In the genomic region with DNA sequence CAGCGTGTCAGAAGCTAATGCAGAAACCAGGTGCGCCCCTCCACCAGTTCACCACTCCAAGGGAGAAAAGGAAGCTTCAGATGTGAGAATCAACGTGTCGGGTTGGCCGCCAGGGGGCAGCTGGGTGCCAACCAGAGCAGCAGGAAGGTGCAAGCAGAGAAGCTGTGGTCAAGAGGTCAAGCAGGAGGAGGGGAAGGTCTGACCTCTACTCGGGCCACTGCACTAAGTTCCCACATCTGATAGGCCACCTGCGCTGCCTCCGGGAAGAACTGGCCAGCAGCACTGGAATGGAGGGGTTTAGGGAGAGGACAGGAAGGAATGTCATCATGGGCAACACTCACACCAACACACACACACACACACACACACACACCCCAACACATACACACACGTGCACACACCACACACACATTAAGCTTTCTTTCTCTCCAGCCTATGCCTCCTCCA, we compare ENCODE assay signal across 1 cellular context.
TF ChIP-seq lines count a peak whose summit lies in the region.

No MANE protein-coding gene starts in this region.

TF ChIP-seq in HEK293, 187 proteins besides CTCF, POLR2A, EP300 and RAD21 (continued from another document and continues in another):
- TF ChIP-seq, protein P1, sequence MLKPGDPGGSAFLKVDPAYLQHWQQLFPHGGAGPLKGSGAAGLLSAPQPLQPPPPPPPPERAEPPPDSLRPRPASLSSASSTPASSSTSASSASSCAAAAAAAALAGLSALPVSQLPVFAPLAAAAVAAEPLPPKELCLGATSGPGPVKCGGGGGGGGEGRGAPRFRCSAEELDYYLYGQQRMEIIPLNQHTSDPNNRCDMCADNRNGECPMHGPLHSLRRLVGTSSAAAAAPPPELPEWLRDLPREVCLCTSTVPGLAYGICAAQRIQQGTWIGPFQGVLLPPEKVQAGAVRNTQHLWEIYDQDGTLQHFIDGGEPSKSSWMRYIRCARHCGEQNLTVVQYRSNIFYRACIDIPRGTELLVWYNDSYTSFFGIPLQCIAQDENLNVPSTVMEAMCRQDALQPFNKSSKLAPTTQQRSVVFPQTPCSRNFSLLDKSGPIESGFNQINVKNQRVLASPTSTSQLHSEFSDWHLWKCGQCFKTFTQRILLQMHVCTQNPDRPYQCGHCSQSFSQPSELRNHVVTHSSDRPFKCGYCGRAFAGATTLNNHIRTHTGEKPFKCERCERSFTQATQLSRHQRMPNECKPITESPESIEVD (tag by site-specific recombination; IDR thresholded peaks at IDR 0.05): no peak
- TF ChIP-seq ZNF140 (tag by site-specific recombination; IDR thresholded peaks at IDR 0.05) (no peak), ZNF133 (tag by site-specific recombination; IDR thresholded peaks at IDR 0.05) (no peak), ZXDB (tag by site-specific recombination; IDR thresholded peaks at IDR 0.05) (no peak), SP3 (tag by site-specific recombination; IDR thresholded peaks at IDR 0.05) (no peak), ZNF366 (tag by site-specific recombination; conservative IDR thresholded peaks at IDR 0.05) (peak; percentile 47; the same call in 1 of the 2 replicates), SCRT1 (tag by site-specific recombination; IDR thresholded peaks at IDR 0.05; ENCODE audit: borderline replicate concordance) (no peak), ZNF132 (tag by site-specific recombination; IDR thresholded peaks at IDR 0.05; ENCODE audit: borderline replicate concordance) (no peak), ZNF626 (tag by site-specific recombination; IDR thresholded peaks at IDR 0.05) (no peak), BCL11A (tag by site-specific recombination; IDR thresholded peaks at IDR 0.05; ENCODE audit: low read depth) (peak; percentile 89), ZNF19 (tag by site-specific recombination; IDR thresholded peaks at IDR 0.05; ENCODE audit: low read depth) (no peak), ZNF623 (tag by site-specific recombination; IDR thresholded peaks at IDR 0.05) (no peak), SCRT2 (tag by site-specific recombination; IDR thresholded peaks at IDR 0.05) (no peak), ZNF48 (tag by site-specific recombination; IDR thresholded peaks at IDR 0.05) (no peak), ZNF416 (tag by site-specific recombination; IDR thresholded peaks at IDR 0.05) (no peak), MEIS1 (CRISPR knock-in tag; IDR thresholded peaks at IDR 0.05; ENCODE audit: borderline replicate concordance) (no peak), ZNF571 (tag by site-specific recombination; IDR thresholded peaks at IDR 0.05) (no peak), ZNF16 (tag by site-specific recombination; IDR thresholded peaks at IDR 0.05; ENCODE audit: low read depth) (no peak), BCL11B (tag by site-specific recombination; IDR thresholded peaks at IDR 0.05; ENCODE audit: low read depth) (peak; percentile 94), ZNF184 (tag by site-specific recombination; IDR thresholded peaks at IDR 0.05) (no peak), ZNF239 (tag by site-specific recombination; IDR thresholded peaks at IDR 0.05) (no peak), ZNF214 (tag by site-specific recombination; IDR thresholded peaks at IDR 0.05; ENCODE audit: borderline replicate concordance) (no peak), ZNF560 (tag by site-specific recombination; IDR thresholded peaks at IDR 0.05; ENCODE audit: borderline replicate concordance) (no peak), ZNF654 (tag by site-specific recombination; IDR thresholded peaks at IDR 0.05; ENCODE audit: low read depth) (peak; percentile 44), ZNF37A (tag by site-specific recombination; IDR thresholded peaks at IDR 0.05) (no peak)
- TF ChIP-seq, protein P2, sequence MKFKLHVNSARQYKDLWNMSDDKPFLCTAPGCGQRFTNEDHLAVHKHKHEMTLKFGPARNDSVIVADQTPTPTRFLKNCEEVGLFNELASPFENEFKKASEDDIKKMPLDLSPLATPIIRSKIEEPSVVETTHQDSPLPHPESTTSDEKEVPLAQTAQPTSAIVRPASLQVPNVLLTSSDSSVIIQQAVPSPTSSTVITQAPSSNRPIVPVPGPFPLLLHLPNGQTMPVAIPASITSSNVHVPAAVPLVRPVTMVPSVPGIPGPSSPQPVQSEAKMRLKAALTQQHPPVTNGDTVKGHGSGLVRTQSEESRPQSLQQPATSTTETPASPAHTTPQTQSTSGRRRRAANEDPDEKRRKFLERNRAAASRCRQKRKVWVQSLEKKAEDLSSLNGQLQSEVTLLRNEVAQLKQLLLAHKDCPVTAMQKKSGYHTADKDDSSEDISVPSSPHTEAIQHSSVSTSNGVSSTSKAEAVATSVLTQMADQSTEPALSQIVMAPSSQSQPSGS (tag by site-specific recombination; IDR thresholded peaks at IDR 0.05; ENCODE audit: low read depth): no peak
- TF ChIP-seq, protein P3, sequence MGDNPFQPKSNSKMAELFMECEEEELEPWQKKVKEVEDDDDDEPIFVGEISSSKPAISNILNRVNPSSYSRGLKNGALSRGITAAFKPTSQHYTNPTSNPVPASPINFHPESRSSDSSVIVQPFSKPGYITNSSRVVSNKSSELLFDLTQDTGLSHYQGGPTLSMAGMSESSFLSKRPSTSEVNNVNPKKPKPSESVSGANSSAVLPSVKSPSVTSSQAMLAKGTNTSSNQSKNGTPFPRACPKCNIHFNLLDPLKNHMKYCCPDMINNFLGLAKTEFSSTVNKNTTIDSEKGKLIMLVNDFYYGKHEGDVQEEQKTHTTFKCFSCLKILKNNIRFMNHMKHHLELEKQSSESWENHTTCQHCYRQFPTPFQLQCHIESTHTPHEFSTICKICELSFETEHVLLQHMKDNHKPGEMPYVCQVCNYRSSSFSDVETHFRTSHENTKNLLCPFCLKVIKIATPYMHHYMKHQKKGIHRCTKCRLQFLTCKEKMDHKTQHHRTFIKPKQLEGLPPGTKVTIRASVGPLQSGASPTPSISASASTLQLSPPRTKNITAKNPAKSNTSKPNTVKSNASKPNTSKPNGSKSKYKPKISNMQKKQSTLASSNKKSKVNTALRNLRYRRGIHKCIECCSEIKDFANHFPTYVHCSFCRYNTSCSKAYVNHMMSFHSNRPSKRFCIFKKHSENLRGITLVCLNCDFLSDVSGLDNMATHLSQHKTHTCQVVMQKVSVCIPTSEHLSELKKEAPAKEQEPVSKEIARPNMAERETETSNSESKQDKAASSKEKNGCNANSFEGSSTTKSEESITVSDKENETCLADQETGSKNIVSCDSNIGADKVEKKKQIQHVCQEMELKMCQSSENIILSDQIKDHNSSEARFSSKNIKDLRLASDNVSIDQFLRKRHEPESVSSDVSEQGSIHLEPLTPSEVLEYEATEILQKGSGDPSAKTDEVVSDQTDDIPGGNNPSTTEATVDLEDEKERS (tag by site-specific recombination; IDR thresholded peaks at IDR 0.05): no peak
- TF ChIP-seq, protein P4, sequence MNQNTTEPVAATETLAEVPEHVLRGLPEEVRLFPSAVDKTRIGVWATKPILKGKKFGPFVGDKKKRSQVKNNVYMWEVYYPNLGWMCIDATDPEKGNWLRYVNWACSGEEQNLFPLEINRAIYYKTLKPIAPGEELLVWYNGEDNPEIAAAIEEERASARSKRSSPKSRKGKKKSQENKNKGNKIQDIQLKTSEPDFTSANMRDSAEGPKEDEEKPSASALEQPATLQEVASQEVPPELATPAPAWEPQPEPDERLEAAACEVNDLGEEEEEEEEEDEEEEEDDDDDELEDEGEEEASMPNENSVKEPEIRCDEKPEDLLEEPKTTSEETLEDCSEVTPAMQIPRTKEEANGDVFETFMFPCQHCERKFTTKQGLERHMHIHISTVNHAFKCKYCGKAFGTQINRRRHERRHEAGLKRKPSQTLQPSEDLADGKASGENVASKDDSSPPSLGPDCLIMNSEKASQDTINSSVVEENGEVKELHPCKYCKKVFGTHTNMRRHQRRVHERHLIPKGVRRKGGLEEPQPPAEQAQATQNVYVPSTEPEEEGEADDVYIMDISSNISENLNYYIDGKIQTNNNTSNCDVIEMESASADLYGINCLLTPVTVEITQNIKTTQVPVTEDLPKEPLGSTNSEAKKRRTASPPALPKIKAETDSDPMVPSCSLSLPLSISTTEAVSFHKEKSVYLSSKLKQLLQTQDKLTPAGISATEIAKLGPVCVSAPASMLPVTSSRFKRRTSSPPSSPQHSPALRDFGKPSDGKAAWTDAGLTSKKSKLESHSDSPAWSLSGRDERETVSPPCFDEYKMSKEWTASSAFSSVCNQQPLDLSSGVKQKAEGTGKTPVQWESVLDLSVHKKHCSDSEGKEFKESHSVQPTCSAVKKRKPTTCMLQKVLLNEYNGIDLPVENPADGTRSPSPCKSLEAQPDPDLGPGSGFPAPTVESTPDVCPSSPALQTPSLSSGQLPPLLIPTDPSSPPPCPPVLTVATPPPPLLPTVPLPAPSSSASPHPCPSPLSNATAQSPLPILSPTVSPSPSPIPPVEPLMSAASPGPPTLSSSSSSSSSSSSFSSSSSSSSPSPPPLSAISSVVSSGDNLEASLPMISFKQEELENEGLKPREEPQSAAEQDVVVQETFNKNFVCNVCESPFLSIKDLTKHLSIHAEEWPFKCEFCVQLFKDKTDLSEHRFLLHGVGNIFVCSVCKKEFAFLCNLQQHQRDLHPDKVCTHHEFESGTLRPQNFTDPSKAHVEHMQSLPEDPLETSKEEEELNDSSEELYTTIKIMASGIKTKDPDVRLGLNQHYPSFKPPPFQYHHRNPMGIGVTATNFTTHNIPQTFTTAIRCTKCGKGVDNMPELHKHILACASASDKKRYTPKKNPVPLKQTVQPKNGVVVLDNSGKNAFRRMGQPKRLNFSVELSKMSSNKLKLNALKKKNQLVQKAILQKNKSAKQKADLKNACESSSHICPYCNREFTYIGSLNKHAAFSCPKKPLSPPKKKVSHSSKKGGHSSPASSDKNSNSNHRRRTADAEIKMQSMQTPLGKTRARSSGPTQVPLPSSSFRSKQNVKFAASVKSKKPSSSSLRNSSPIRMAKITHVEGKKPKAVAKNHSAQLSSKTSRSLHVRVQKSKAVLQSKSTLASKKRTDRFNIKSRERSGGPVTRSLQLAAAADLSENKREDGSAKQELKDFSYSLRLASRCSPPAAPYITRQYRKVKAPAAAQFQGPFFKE (tag by site-specific recombination; IDR thresholded peaks at IDR 0.05; ENCODE audit: borderline replicate concordance): no peak
- TF ChIP-seq, protein P5, sequence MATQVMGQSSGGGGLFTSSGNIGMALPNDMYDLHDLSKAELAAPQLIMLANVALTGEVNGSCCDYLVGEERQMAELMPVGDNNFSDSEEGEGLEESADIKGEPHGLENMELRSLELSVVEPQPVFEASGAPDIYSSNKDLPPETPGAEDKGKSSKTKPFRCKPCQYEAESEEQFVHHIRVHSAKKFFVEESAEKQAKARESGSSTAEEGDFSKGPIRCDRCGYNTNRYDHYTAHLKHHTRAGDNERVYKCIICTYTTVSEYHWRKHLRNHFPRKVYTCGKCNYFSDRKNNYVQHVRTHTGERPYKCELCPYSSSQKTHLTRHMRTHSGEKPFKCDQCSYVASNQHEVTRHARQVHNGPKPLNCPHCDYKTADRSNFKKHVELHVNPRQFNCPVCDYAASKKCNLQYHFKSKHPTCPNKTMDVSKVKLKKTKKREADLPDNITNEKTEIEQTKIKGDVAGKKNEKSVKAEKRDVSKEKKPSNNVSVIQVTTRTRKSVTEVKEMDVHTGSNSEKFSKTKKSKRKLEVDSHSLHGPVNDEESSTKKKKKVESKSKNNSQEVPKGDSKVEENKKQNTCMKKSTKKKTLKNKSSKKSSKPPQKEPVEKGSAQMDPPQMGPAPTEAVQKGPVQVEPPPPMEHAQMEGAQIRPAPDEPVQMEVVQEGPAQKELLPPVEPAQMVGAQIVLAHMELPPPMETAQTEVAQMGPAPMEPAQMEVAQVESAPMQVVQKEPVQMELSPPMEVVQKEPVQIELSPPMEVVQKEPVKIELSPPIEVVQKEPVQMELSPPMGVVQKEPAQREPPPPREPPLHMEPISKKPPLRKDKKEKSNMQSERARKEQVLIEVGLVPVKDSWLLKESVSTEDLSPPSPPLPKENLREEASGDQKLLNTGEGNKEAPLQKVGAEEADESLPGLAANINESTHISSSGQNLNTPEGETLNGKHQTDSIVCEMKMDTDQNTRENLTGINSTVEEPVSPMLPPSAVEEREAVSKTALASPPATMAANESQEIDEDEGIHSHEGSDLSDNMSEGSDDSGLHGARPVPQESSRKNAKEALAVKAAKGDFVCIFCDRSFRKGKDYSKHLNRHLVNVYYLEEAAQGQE (tag by site-specific recombination; IDR thresholded peaks at IDR 0.05): no peak
- TF ChIP-seq, protein P6, sequence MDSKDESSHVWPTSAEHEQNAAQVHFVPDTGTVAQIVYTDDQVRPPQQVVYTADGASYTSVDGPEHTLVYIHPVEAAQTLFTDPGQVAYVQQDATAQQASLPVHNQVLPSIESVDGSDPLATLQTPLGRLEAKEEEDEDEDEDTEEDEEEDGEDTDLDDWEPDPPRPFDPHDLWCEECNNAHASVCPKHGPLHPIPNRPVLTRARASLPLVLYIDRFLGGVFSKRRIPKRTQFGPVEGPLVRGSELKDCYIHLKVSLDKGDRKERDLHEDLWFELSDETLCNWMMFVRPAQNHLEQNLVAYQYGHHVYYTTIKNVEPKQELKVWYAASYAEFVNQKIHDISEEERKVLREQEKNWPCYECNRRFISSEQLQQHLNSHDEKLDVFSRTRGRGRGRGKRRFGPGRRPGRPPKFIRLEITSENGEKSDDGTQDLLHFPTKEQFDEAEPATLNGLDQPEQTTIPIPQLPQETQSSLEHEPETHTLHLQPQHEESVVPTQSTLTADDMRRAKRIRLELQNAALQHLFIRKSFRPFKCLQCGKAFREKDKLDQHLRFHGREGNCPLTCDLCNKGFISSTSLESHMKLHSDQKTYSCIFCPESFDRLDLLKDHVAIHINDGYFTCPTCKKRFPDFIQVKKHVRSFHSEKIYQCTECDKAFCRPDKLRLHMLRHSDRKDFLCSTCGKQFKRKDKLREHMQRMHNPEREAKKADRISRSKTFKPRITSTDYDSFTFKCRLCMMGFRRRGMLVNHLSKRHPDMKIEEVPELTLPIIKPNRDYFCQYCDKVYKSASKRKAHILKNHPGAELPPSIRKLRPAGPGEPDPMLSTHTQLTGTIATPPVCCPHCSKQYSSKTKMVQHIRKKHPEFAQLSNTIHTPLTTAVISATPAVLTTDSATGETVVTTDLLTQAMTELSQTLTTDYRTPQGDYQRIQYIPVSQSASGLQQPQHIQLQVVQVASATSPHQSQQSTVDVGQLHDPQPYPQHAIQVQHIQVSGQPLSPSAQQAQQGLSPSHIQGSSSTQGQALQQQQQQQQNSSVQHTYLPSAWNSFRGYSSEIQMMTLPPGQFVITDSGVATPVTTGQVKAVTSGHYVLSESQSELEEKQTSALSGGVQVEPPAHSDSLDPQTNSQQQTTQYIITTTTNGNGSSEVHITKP (tag by site-specific recombination; IDR thresholded peaks at IDR 0.05): no peak
- TF ChIP-seq, protein P7, sequence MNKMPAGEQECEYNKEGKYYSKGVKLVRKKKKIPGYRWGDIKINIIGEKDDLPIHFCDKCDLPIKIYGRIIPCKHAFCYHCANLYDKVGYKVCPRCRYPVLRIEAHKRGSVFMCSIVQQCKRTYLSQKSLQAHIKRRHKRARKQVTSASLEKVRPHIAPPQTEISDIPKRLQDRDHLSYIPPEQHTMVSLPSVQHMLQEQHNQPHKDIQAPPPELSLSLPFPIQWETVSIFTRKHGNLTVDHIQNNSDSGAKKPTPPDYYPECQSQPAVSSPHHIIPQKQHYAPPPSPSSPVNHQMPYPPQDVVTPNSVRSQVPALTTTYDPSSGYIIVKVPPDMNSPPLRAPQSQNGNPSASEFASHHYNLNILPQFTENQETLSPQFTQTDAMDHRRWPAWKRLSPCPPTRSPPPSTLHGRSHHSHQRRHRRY (tag by site-specific recombination; IDR thresholded peaks at IDR 0.05): no peak
- TF ChIP-seq, protein P8, sequence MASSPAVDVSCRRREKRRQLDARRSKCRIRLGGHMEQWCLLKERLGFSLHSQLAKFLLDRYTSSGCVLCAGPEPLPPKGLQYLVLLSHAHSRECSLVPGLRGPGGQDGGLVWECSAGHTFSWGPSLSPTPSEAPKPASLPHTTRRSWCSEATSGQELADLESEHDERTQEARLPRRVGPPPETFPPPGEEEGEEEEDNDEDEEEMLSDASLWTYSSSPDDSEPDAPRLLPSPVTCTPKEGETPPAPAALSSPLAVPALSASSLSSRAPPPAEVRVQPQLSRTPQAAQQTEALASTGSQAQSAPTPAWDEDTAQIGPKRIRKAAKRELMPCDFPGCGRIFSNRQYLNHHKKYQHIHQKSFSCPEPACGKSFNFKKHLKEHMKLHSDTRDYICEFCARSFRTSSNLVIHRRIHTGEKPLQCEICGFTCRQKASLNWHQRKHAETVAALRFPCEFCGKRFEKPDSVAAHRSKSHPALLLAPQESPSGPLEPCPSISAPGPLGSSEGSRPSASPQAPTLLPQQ (tag by site-specific recombination; IDR thresholded peaks at IDR 0.05): no peak
